10 cellular contexts compared by ENCODE assay signal in the genomic region with DNA sequence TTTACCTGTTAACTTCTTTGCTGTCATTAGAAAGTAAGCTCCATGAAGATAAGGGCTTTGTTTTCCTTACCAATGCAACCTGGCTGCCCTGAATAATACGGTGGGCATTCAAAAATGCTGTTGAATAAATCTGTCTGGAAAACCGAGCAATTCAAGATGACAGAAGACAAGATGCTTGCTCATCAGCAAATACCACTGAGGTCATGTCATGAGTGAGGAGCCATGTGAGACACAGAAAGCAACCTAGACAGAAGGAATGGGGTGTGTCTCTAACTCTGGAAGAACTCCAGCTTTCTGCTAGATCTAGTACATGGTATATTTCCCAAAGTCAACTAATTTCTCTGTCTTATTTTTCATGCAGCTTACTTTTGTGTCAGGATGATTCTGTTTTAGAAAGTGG.
DNase-seq lines count a peak whose midpoint lies in the region; ATAC-seq and TF ChIP-seq lines count a peak whose summit lies in the region.
"Had no signal": no experiment of that assay in that cellular context is flagged by ENCODE, and none has a peak within 500 bp of the region (broad histone marks: within the 10 kb centered on the region; RNA-seq: fewer than 3 reads in every experiment).

No MANE protein-coding gene starts in this region.

- H3K9me3 ChIP-seq in RWPE2 (ENCODE audit: severe bottlenecking) (no peaks in the 10 kb centered on the region), sigmoid colon (no peaks in the 10 kb centered on the region)
- H3K9me3 ChIP-seq in CD8-positive, alpha-beta T cell (ENCODE audit: low read length), result no peaks in the 10 kb centered on the region
- H3K9me3 ChIP-seq: pancreas, uterus had no signal

- peaks cover 22% of the 10 kb centered on the region for H3K4me1 Mint-ChIP-seq in CD8-positive, alpha-beta T cell (ENCODE audit: low read depth)

- H3K4me3 Mint-ChIP-seq in CD8-positive, alpha-beta T cell, result no peak overlapping the region

- no peak for TF ChIP-seq POLR2A in sigmoid colon (IDR thresholded peaks at IDR 0.05)

- POLR2A ChIA-PET in CD8-positive, alpha-beta T cell (lab: Charles Lee), result interaction anchor here (0.6 kb wide), 1 partner anchor 26 kb away, joined by 3 read pairs; no protein-coding TSS in a partner anchor

- no peak for TF ChIP-seq EP300 in sigmoid colon (IDR thresholded peaks at IDR 0.05)

- 41 to 60% methylated on average over 2 of the region's 2 CpGs for WGBS in sigmoid colon, 2 donors

- intact Hi-C loops in sigmoid colon (cut with DNase I), result no loop called here
- intact Hi-C loops in CD8-positive, alpha-beta T cell (cut with DNase I, micrococcal nuclease), result loop anchor here in 1 of 2 experiments (5.0 kb wide), 1 partner anchor 149 kb away; no protein-coding TSS in a partner anchor

- peak; percentile 97 for ATAC-seq in RWPE2 (ENCODE audit: low read depth)
- no peak for ATAC-seq in CD8-positive, alpha-beta T cell

- TF ChIP-seq CTCF in RWPE2 (IDR thresholded peaks at IDR 0.05; ENCODE audit: poor library complexity, severe bottlenecking) (no peak), fibroblast of pulmonary artery (IDR thresholded peaks at IDR 0.05; ENCODE audit: low read length, missing control alignments) (no peak), sigmoid colon (IDR thresholded peaks at IDR 0.05) (no peak)
- TF ChIP-seq CTCF in CD8-positive, alpha-beta T cell (IDR thresholded peaks at IDR 0.05), result no peak

- DNase-seq in GM03348 (ENCODE audit: low spot score) (peak; percentile 85), RWPE2 (ENCODE audit: low spot score) (no peak), fibroblast of pulmonary artery (ENCODE audit: low read depth) (peak; percentile 59), sigmoid colon (no peak), HuH-7 (ENCODE audit: low spot score) (no peak), H7 (no peak)
- no peak for DNase-seq in CD8-positive, alpha-beta T cell
- no peak for DNase-seq in activated CD4-positive, alpha-beta T cell treated with anti-CD3 and anti-CD28 coated beads for 4 hours
- DNase-seq: pancreas, uterus had no signal

- no peaks in the 10 kb centered on the region for H3K27me3 ChIP-seq in RWPE2 (ENCODE audit: insufficient read depth, poor library complexity, severe bottlenecking)
- H3K27me3 ChIP-seq in sigmoid colon, result no peaks in the 10 kb centered on the region
- no peaks in the 10 kb centered on the region for H3K27me3 ChIP-seq in CD8-positive, alpha-beta T cell (ENCODE audit: insufficient read depth, low read length)
- H3K27me3 ChIP-seq in H7 (ENCODE audit: control insufficient read depth, insufficient read depth, low read length), result no peaks in the 10 kb centered on the region
- H3K27me3 ChIP-seq: pancreas, uterus had no signal

- H3K36me3 ChIP-seq in RWPE2 (ENCODE audit: low read depth) (peaks cover 65% of the 10 kb centered on the region), sigmoid colon (peaks cover 4 to 41% (median 15%) of the 10 kb centered on the region in 4 donors), H7 (replicated peaks; ENCODE audit: control insufficient read depth, insufficient read depth, low read length) (peaks cover 12% of the 10 kb centered on the region)
- H3K36me3 ChIP-seq in CD8-positive, alpha-beta T cell (ENCODE audit: insufficient read depth, low read length), result peaks cover 15% of the 10 kb centered on the region
- H3K36me3 ChIP-seq: uterus had no signal

- CTCF ChIA-PET in CD8-positive, alpha-beta T cell (lab: Charles Lee), result interaction anchor here (0.6 to 1.4 kb wide), 5 partner anchors 11 to 150 kb away, joined by 3 to 4 read pairs (median 3); a partner anchor contains a TSS

- no peak overlapping the region for H3K4me3 ChIP-seq in RWPE2 (ENCODE audit: severe bottlenecking)
- H3K4me3 ChIP-seq in fibroblast of pulmonary artery (replicated peaks; ENCODE audit: low read depth, low read length), result no peak overlapping the region
- H3K4me3 ChIP-seq in sigmoid colon, result no peak overlapping the region
- H3K4me3 ChIP-seq in CD8-positive, alpha-beta T cell (ENCODE audit: low read depth, low read length), result no peak overlapping the region
- H3K4me3 ChIP-seq in H7 (ENCODE audit: insufficient read depth, low read depth, low read length), result no peak overlapping the region
- H3K4me3 ChIP-seq: pancreas, uterus had no signal

- H3K36me3 Mint-ChIP-seq in CD8-positive, alpha-beta T cell, result peaks cover 79% of the 10 kb centered on the region

- H3K4me1 ChIP-seq in RWPE2 (ENCODE audit: insufficient read depth, poor library complexity, severe bottlenecking) (peaks cover 10% of the 10 kb centered on the region), sigmoid colon (peaks cover 0 to 36% (median 28%) of the 10 kb centered on the region in 4 donors)
- no peaks in the 10 kb centered on the region for H3K4me1 ChIP-seq in CD8-positive, alpha-beta T cell (ENCODE audit: insufficient read depth, low read length)
- H3K4me1 ChIP-seq: uterus had no signal

- no peak overlapping the region for H3K27ac Mint-ChIP-seq in CD8-positive, alpha-beta T cell

- H3K27ac ChIP-seq in RWPE2 (ENCODE audit: poor library complexity, severe bottlenecking) (peak overlapping the region; percentile 81), sigmoid colon (peak overlapping the region in 3 of 4 donors; percentile 1 to 18 (median 12))
- no peak overlapping the region for H3K27ac ChIP-seq in CD8-positive, alpha-beta T cell (ENCODE audit: low read depth, low read length)
- H3K27ac ChIP-seq: uterus had no signal

- H3K27me3 Mint-ChIP-seq in CD8-positive, alpha-beta T cell (ENCODE audit: low read depth), result no peaks in the 10 kb centered on the region

- no peaks in the 10 kb centered on the region for H3K9me3 Mint-ChIP-seq in CD8-positive, alpha-beta T cell

Comparison
In these comparisons a context has a peak if more than half of its experiments do, and no peak if none do; other contexts are left out.
1. DNase-seq: peak in GM03348 (single experiment) and fibroblast of pulmonary artery (single experiment); none in RWPE2 (single experiment), sigmoid colon (single experiment), HuH-7 (single experiment), CD8-positive, alpha-beta T cell (0 of 7), H7 (single experiment) and activated CD4-positive, alpha-beta T cell treated with anti-CD3 and anti-CD28 coated beads for 4 hours (0 of 2).